20 cellular contexts compared by ENCODE assay signal in genomic region chr18:51257150-51257549, GRCh38. TPM values are rescaled to one million over a fixed set of nuclear protein-coding genes. Genes with fewer than 3 reads are reported as not detected.
DNase-seq lines count a peak whose midpoint lies in the region; FAIRE-seq and TF ChIP-seq lines count a peak whose summit lies in the region.
"Had no signal": no experiment of that assay in that cellular context is flagged by ENCODE, and none has a peak within 500 bp of the region (broad histone marks: within the 10 kb centered on the region; RNA-seq: fewer than 3 reads in every experiment).

No MANE protein-coding gene starts in this region.

- no peak overlapping the region for H3K14ac ChIP-seq in H1 (ENCODE audit: insufficient read length)

- no peak overlapping the region for H2AFZ ChIP-seq in H1 (ENCODE audit: low read length)
- H2AFZ ChIP-seq in MM.1S (ENCODE audit: low read length), result no peak overlapping the region
- H2AFZ ChIP-seq: GM23338 had no signal

- peak; percentile 55 for FAIRE-seq in H1 (lab: Jason Lieb, UNC)
- FAIRE-seq: GM12891, GM18507, H54 had no signal

- H3K4me1 ChIP-seq in adrenal gland (replicated peaks in 1 of 2) (peaks cover 0 to 8% of the 10 kb centered on the region in 2 donors), H1 (replicated peaks in 1 of 4; ENCODE audit: control insufficient read depth in 3 of 4, insufficient read depth in 4 of 4, low read length in 3 of 4) (no peaks in the 10 kb centered on the region), MM.1S (ENCODE audit: low read length) (0 out of 2 replicates have a peak, but pooled peaks cover under 1% of the 10 kb centered on the region)
- H3K4me1 ChIP-seq: HAP-1 had no signal

- 19 to 39% (median 34%) methylated on average over 4 of the region's 4 CpGs for WGBS in adrenal gland, 4 donors
- 81% methylated on average over 4 of the region's 4 CpGs; no CpG with 5 or more reads in 1 of the 2 experiments for WGBS in H1 (ENCODE audit: extremely low coverage in 1 of 2, insufficient coverage in 1 of 2, insufficient read length in 1 of 2, insufficient replicate concordance in 2 of 2, low coverage in 1 of 2, low lambda C conversion rate in 2 of 2, missing lambda C conversion rate in 1 of 2), 2 experiments

- H2BK15ac ChIP-seq in H1 (ENCODE audit: low read length), result no peak overlapping the region

- no peak overlapping the region for H2BK5ac ChIP-seq in H1 (ENCODE audit: low read depth, low read length)

- no peak overlapping the region for H4K5ac ChIP-seq in H1 (ENCODE audit: insufficient read length, low read depth, low read length)

- no peak for TF ChIP-seq POLR2A in adrenal gland (IDR thresholded peaks at IDR 0.05)
- no peak for TF ChIP-seq POLR2A in H1 (IDR thresholded peaks at IDR 0.05; ENCODE audit: control extremely low read depth in 1 of 2, low read depth in 2 of 2, low read length in 2 of 2)

- H3K4me2 ChIP-seq in H1 (ENCODE audit: insufficient read depth in 1 of 2, low read depth in 2 of 2, low read length in 2 of 2) (no peak overlapping the region), MM.1S (ENCODE audit: low read depth, low read length) (no peak overlapping the region)
- H3K4me2 ChIP-seq: GM23338 had no signal

- H3K9me3 ChIP-seq in adrenal gland (replicated peaks in 1 of 3) (no peaks in the 10 kb centered on the region), H1 (ENCODE audit: insufficient read depth in 2 of 2, low read depth in 1 of 2, low read length in 1 of 2) (no peaks in the 10 kb centered on the region), MM.1S (replicated peaks; ENCODE audit: insufficient read depth, low read length) (no peaks in the 10 kb centered on the region)
- H3K9me3 ChIP-seq: HAP-1 had no signal

- intact Hi-C loops in adrenal gland (cut with DNase I), result no loop called here

- H4K91ac ChIP-seq in H1 (replicated peaks; ENCODE audit: insufficient read length, low read length), result no peak overlapping the region

- H3K56ac ChIP-seq in H1 (replicated peaks; ENCODE audit: insufficient read length, low read depth, low read length), result no peak overlapping the region

- no peaks in the 10 kb centered on the region for H3K36me3 ChIP-seq in adrenal gland (replicated peaks in 1 of 2)
- no peaks in the 10 kb centered on the region for H3K36me3 ChIP-seq in H1 (ENCODE audit: control insufficient read depth in 2 of 4, insufficient read depth in 4 of 4, low read length in 3 of 4)
- no peaks in the 10 kb centered on the region for H3K36me3 ChIP-seq in MM.1S (replicated peaks; ENCODE audit: insufficient read depth, low read length)
- H3K36me3 ChIP-seq: HAP-1 had no signal

- H3K9me2 ChIP-seq in MM.1S (replicated peaks; ENCODE audit: insufficient read depth, low read length), result no peaks in the 10 kb centered on the region

- no peaks in the 10 kb centered on the region for H3F3A ChIP-seq in MM.1S (ENCODE audit: insufficient read depth, low read length)

- H3K27me3 ChIP-seq in adrenal gland (no peaks in the 10 kb centered on the region), H1 (replicated peaks in 1 of 4; ENCODE audit: control insufficient read depth in 3 of 4, extremely low read depth in 1 of 4, insufficient read depth in 3 of 4, low read length in 3 of 4) (no peaks in the 10 kb centered on the region), MM.1S (replicated peaks; ENCODE audit: insufficient read depth, low read length) (no peaks in the 10 kb centered on the region)

- peak overlapping the region; percentile 1; the same call in 1 of the 2 replicates for H3K27ac ChIP-seq in VCaP
- H3K27ac ChIP-seq in adrenal gland, result no peak overlapping the region
- no peak overlapping the region for H3K27ac ChIP-seq in H1 (ENCODE audit: low read depth, low read length)
- H3K27ac ChIP-seq in MM.1S (ENCODE audit: low read length), result no peak overlapping the region

- no peak overlapping the region for H2AK5ac ChIP-seq in H1 (ENCODE audit: low read depth, low read length)

- H3K23me2 ChIP-seq in H1 (ENCODE audit: low read depth, low read length), result peaks cover 2% of the 10 kb centered on the region; the same call in 1 of the 2 replicates

- H3K79me2 ChIP-seq in H1 (ENCODE audit: control insufficient read depth in 1 of 2, insufficient read depth in 2 of 2, low read length in 2 of 2) (no peaks in the 10 kb centered on the region), MM.1S (ENCODE audit: low read length) (no peaks in the 10 kb centered on the region)

- H2BK20ac ChIP-seq in H1 (ENCODE audit: low read length), result no peak overlapping the region

- no peak for TF ChIP-seq EP300 in H1 (IDR thresholded peaks at IDR 0.05; ENCODE audit: borderline replicate concordance in 1 of 2, low read depth in 2 of 2, low read length in 2 of 2)

- no peak overlapping the region for H2BK12ac ChIP-seq in H1 (ENCODE audit: low read depth, low read length)

- no peak overlapping the region for H3K18ac ChIP-seq in H1 (ENCODE audit: extremely low read depth, low read length)

- no peak overlapping the region for H3K4me3 ChIP-seq in adrenal gland
- no peak overlapping the region for H3K4me3 ChIP-seq in H1 (ENCODE audit: extremely low read depth in 1 of 4, insufficient read depth in 2 of 4, low read depth in 3 of 4, low read length in 4 of 4)
- no peak overlapping the region for H3K4me3 ChIP-seq in retinal pigment epithelial cell (ENCODE audit: low read length)
- H3K4me3 ChIP-seq in MM.1S (ENCODE audit: low read length), result no peak overlapping the region
- H3K4me3 ChIP-seq: GM23338, HAP-1 had no signal

- CTCF ChIA-PET in H1 (lab: Charles Lee; ENCODE audit: partially characterized antibody), result interaction anchor here (0.7 to 1.8 kb wide), 5 partner anchors 20 to 612 kb away, joined by 3 to 6 read pairs (median 4); no protein-coding TSS in a partner anchor

- POLR2A ChIA-PET in H1 (lab: Charles Lee; ENCODE audit: partially characterized antibody), result no interaction called here

- no peak overlapping the region for H3K9ac ChIP-seq in H1 (replicated peaks in 1 of 4; ENCODE audit: extremely low read depth in 1 of 4, low read depth in 3 of 4, low read length in 3 of 4)
- H3K9ac ChIP-seq in MM.1S (ENCODE audit: low read length), result no peak overlapping the region

- H3K4ac ChIP-seq in H1 (replicated peaks; ENCODE audit: insufficient read length, low read depth, low read length), result no peak overlapping the region

- no peak overlapping the region for H4K8ac ChIP-seq in H1 (ENCODE audit: extremely low read depth, insufficient read depth, low read length)

- TF ChIP-seq CTCF in VCaP (conservative IDR thresholded peaks at IDR 0.05), result no peak
- TF ChIP-seq CTCF in adrenal gland (IDR thresholded peaks at IDR 0.05), result no peak
- TF ChIP-seq CTCF in H1 (IDR thresholded peaks at IDR 0.05; ENCODE audit: control extremely low read depth in 1 of 3, insufficient read depth in 1 of 3, low read depth in 1 of 3, low read length in 3 of 3), result no peak
- TF ChIP-seq CTCF in retinal pigment epithelial cell (conservative IDR thresholded peaks at IDR 0.05; ENCODE audit: low read depth, low read length), result no peak
- no peak for TF ChIP-seq CTCF in MM.1S (IDR thresholded peaks at IDR 0.05; ENCODE audit: low read length)

- TF ChIP-seq RAD21 in H1 (IDR thresholded peaks at IDR 0.05 in 1 of 2, conservative IDR thresholded peaks at IDR 0.05 in 1 of 2; ENCODE audit: low read depth in 2 of 2, low read length in 2 of 2), result no peak

- H2BK120ac ChIP-seq in H1 (replicated peaks; ENCODE audit: low read depth, low read length), result no peak overlapping the region

- peak in 6 of 7 donors; percentile 37 to 63 (median 43) for DNase-seq in adrenal gland
- DNase-seq in H1 (ENCODE audit: low read depth in 1 of 2, low spot score in 2 of 2), result no peak
- DNase-seq in retinal pigment epithelial cell (ENCODE audit: low read depth), result peak; percentile 34
- DNase-seq in middle frontal gyrus (ENCODE audit: extremely low spot score, low spot score), result no peak
- DNase-seq in NCI-H2227 treated with DMSO at 0.1 percent for 48 hours (lab: John Stamatoyannopoulos, UW), result no peak
- no peak for DNase-seq in MM.1S
- DNase-seq: C1 segment of cervical spinal cord; Calu3; CD4-positive, alpha-beta memory T cell; COR-L47; DMS53; DMS79 treated with DMSO at 0.1 percent for 48 hours; GF-D8; HFFc6 had no signal

- H3K79me1 ChIP-seq in H1 (ENCODE audit: low read depth, low read length), result no peaks in the 10 kb centered on the region

- no peak overlapping the region for H3K23ac ChIP-seq in H1 (ENCODE audit: insufficient read length)

- H4K20me1 ChIP-seq in H1 (replicated peaks in 1 of 2; ENCODE audit: control insufficient read depth in 1 of 2, insufficient read depth in 2 of 2, low read length in 2 of 2) (no peaks in the 10 kb centered on the region), MM.1S (ENCODE audit: insufficient read depth, low read length) (no peaks in the 10 kb centered on the region)

TF ChIP-seq in H1, 55 proteins besides CTCF, POLR2A, EP300 and RAD21 (continues in another document):
- no peak for TF ChIP-seq NANOG (IDR thresholded peaks at IDR 0.05; ENCODE audit: insufficient read depth, low read depth, low read length, poor library complexity, severe bottlenecking)
- TF ChIP-seq KDM4A (IDR thresholded peaks at IDR 0.05; ENCODE audit: low read depth, low read length, severe bottlenecking), result no peak
- no peak for TF ChIP-seq JUN (IDR thresholded peaks at IDR 0.05; ENCODE audit: low read depth, low read length)
- TF ChIP-seq HDAC6 (IDR thresholded peaks at IDR 0.05; ENCODE audit: low read depth, low read length), result no peak
- TF ChIP-seq CHD2 (IDR thresholded peaks at IDR 0.05; ENCODE audit: low read length), result no peak
- no peak for TF ChIP-seq YY1 (IDR thresholded peaks at IDR 0.05; ENCODE audit: low read depth, low read length)
- no peak for TF ChIP-seq E2F6 (IDR thresholded peaks at IDR 0.05)
- no peak for TF ChIP-seq NRF1 (IDR thresholded peaks at IDR 0.05; ENCODE audit: low read depth, low read length)
- no peak for TF ChIP-seq RNF2 (IDR thresholded peaks at IDR 0.05; ENCODE audit: borderline replicate concordance, low read depth, low read length, missing control alignments, poor library complexity, severe bottlenecking)

RNA-seq across cellular contexts. Expression of gene MEX3C, which starts 59.7 kb away (rescaled TPM):
- 10 to 100 TPM; 25.7 to 38.9 (median 29.6) TPM for total RNA-seq in adrenal gland
- 10 to 100 TPM in 1 of 3 donors, 1 to 10 TPM in 2; 7.0 to 33.7 (median 8.7) TPM for polyA plus RNA-seq in adrenal gland
- total RNA-seq in H1 (2021; fragmentation: NEBNext Ultra II Directional; extraction: Animal tissue kit (Norgen Biotek cat#: 25700)), result 102 and 103 TPM in 2 replicates
- 29.6 and 48.2 TPM in 2 replicates for polyA plus RNA-seq in H1 (2011; rRNA removed)
- polyA plus RNA-seq in H1 (2011; cell fraction: cytosol; rRNA removed), result 41.2 TPM
- polyA plus RNA-seq in H1 (2011; cell fraction: nucleus; rRNA removed), result 35.2 TPM
- polyA plus RNA-seq in H1 (2012, experiment 1 of 2), result 58.7 to 93.5 TPM (median 74.0 TPM) in 4 replicates
- polyA plus RNA-seq in H1 (2012, experiment 2 of 2), result 16.6 TPM
- 58.2 TPM for polyA plus RNA-seq in H1 (2013, experiment 1 of 2)
- 66.2 TPM for polyA plus RNA-seq in H1 (2013, experiment 2 of 2)
- 117 and 118 TPM in 2 replicates for polyA minus RNA-seq in H1 (2011; rRNA and poly(A)+ RNA removed)
- 44.5 TPM for polyA minus RNA-seq in H1 (2011; cell fraction: cytosol; rRNA and poly(A)+ RNA removed)
- 91.9 TPM for polyA minus RNA-seq in H1 (2011; cell fraction: nucleus; rRNA and poly(A)+ RNA removed)

Comparison
In these comparisons a context has a peak if more than half of its experiments do, and no peak if none do; other contexts are left out.
1. DNase-seq: peak in adrenal gland (6 of 7) and retinal pigment epithelial cell (single experiment); none in H1 (0 of 2), middle frontal gyrus (single experiment), NCI-H2227 treated with DMSO at 0.1 percent for 48 hours (single experiment) and MM.1S (single experiment).